1 cellular context compared by ENCODE assay signal in genomic region chr5:9431496-9432258, GRCh38.
TF ChIP-seq lines count a peak whose summit lies in the region.

No MANE protein-coding gene starts in this region.

TF ChIP-seq in WTC11, 78 proteins besides CTCF, POLR2A, EP300 and RAD21 (continued from another document):
- TF ChIP-seq, protein P1, sequence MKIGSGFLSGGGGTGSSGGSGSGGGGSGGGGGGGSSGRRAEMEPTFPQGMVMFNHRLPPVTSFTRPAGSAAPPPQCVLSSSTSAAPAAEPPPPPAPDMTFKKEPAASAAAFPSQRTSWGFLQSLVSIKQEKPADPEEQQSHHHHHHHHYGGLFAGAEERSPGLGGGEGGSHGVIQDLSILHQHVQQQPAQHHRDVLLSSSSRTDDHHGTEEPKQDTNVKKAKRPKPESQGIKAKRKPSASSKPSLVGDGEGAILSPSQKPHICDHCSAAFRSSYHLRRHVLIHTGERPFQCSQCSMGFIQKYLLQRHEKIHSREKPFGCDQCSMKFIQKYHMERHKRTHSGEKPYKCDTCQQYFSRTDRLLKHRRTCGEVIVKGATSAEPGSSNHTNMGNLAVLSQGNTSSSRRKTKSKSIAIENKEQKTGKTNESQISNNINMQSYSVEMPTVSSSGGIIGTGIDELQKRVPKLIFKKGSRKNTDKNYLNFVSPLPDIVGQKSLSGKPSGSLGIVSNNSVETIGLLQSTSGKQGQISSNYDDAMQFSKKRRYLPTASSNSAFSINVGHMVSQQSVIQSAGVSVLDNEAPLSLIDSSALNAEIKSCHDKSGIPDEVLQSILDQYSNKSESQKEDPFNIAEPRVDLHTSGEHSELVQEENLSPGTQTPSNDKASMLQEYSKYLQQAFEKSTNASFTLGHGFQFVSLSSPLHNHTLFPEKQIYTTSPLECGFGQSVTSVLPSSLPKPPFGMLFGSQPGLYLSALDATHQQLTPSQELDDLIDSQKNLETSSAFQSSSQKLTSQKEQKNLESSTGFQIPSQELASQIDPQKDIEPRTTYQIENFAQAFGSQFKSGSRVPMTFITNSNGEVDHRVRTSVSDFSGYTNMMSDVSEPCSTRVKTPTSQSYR (CRISPR knock-in tag; IDR thresholded peaks at IDR 0.05) = no peak
- TF ChIP-seq JAZF1 (CRISPR knock-in tag; IDR thresholded peaks at IDR 0.05) = no peak
- TF ChIP-seq EMX1 (CRISPR knock-in tag; IDR thresholded peaks at IDR 0.05) = no peak
- TF ChIP-seq TEAD4 (CRISPR knock-in tag; IDR thresholded peaks at IDR 0.05) = no peak
- no peak for TF ChIP-seq ELF4 (CRISPR knock-in tag; IDR thresholded peaks at IDR 0.05; ENCODE audit: low read depth)
- no peak for TF ChIP-seq PRRX2 (CRISPR knock-in tag; IDR thresholded peaks at IDR 0.05)
- no peak for TF ChIP-seq NR1H2 (CRISPR knock-in tag; IDR thresholded peaks at IDR 0.05)
- no peak for TF ChIP-seq CREB1 (CRISPR knock-in tag; IDR thresholded peaks at IDR 0.05)
- TF ChIP-seq NFYB (CRISPR knock-in tag; conservative IDR thresholded peaks at IDR 0.05; ENCODE audit: low read depth) = no peak
- TF ChIP-seq ATF1 (CRISPR knock-in tag; IDR thresholded peaks at IDR 0.05) = no peak
- no peak for TF ChIP-seq ZMAT4 (CRISPR knock-in tag; IDR thresholded peaks at IDR 0.05)
- TF ChIP-seq, protein P2, sequence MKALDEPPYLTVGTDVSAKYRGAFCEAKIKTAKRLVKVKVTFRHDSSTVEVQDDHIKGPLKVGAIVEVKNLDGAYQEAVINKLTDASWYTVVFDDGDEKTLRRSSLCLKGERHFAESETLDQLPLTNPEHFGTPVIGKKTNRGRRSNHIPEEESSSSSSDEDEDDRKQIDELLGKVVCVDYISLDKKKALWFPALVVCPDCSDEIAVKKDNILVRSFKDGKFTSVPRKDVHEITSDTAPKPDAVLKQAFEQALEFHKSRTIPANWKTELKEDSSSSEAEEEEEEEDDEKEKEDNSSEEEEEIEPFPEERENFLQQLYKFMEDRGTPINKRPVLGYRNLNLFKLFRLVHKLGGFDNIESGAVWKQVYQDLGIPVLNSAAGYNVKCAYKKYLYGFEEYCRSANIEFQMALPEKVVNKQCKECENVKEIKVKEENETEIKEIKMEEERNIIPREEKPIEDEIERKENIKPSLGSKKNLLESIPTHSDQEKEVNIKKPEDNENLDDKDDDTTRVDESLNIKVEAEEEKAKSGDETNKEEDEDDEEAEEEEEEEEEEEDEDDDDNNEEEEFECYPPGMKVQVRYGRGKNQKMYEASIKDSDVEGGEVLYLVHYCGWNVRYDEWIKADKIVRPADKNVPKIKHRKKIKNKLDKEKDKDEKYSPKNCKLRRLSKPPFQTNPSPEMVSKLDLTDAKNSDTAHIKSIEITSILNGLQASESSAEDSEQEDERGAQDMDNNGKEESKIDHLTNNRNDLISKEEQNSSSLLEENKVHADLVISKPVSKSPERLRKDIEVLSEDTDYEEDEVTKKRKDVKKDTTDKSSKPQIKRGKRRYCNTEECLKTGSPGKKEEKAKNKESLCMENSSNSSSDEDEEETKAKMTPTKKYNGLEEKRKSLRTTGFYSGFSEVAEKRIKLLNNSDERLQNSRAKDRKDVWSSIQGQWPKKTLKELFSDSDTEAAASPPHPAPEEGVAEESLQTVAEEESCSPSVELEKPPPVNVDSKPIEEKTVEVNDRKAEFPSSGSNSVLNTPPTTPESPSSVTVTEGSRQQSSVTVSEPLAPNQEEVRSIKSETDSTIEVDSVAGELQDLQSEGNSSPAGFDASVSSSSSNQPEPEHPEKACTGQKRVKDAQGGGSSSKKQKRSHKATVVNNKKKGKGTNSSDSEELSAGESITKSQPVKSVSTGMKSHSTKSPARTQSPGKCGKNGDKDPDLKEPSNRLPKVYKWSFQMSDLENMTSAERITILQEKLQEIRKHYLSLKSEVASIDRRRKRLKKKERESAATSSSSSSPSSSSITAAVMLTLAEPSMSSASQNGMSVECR (CRISPR knock-in tag; IDR thresholded peaks at IDR 0.05; ENCODE audit: borderline replicate concordance) = no peak
